Comparison of ENCODE assay signal across 18 cellular contexts in genomic region chr20:24683676-24684075, GRCh38.
"Had no signal": no experiment of that assay in that cellular context is flagged by ENCODE, and none has a peak within 500 bp of the region (broad histone marks: within the 10 kb centered on the region; RNA-seq: fewer than 3 reads in every experiment).

No MANE protein-coding gene starts in this region.

- H3K27me3 Mint-ChIP-seq: naive B cell; stimulated activated naive B cell treated with anti-CD40 and anti-IgM and Interleukin-4, amounts not matched to agents 10 μg/mL and 1 μg/mL and 100 μg/mL, for 72 hours had no signal

- H3K4me3 Mint-ChIP-seq: activated T-cell treated with anti-CD3 and anti-CD28 coated beads, Interleukin-2, amount 50 U/mL, for 4 hours; memory B cell; neural crest cell; stimulated activated naive B cell treated with anti-CD40 and anti-IgM and Interleukin-4, amounts not matched to agents 10 μg/mL and 1 μg/mL and 100 μg/mL, for 72 hours had no signal

- H3K9me3 Mint-ChIP-seq: activated T-cell treated with anti-CD3 and anti-CD28 coated beads, Interleukin-2, amount 50 U/mL, for 4 hours; memory B cell had no signal

- H3K4me3 ChIP-seq: ascending aorta, gastroesophageal sphincter, heart right ventricle, mucosa of descending colon, transverse colon, vagina had no signal

- DNase-seq: activated CD4-positive, alpha-beta T cell treated with anti-CD3 and anti-CD28 coated beads, Interleukin-2, amount 50 U/mL, for 1 hour; activated CD8-positive, alpha-beta memory T cell treated with anti-CD3 and anti-CD28 coated beads, Interleukin-2, amount 50 U/mL, for 4 hours; activated naive CD4-positive, alpha-beta T cell treated with anti-CD3 and anti-CD28 coated beads, Interleukin-2, amount 50 U/mL, for 16 hours; activated T-cell treated with anti-CD3 and anti-CD28 coated beads, Interleukin-2, amount 50 U/mL, for 4 hours; cerebellar nuclear complex; effector CD4-positive, alpha-beta T cell; heart right ventricle; left ventricle myocardium superior; mucosa of descending colon; naive B cell; stimulated activated naive B cell treated with anti-CD40 and anti-IgM and Interleukin-4, amounts not matched to agents 10 μg/mL and 1 μg/mL and 100 μg/mL, for 72 hours; T-helper 2 cell; transverse colon had no signal

- H3K4me1 Mint-ChIP-seq: memory B cell, neural crest cell had no signal

- ATAC-seq: activated T-cell treated with anti-CD3 and anti-CD28 coated beads, Interleukin-2, amount 50 U/mL, for 4 hours; gastroesophageal sphincter; left ventricle myocardium superior; mucosa of descending colon had no signal

- H3K27ac Mint-ChIP-seq: memory B cell; naive B cell; stimulated activated naive B cell treated with anti-CD40 and anti-IgM and Interleukin-4, amounts not matched to agents 10 μg/mL and 1 μg/mL and 100 μg/mL, for 72 hours had no signal
